Comparison of ENCODE assay signal across 8 cellular contexts in genomic region chr14:31025335-31026075, GRCh38. TPM values are rescaled to one million over a fixed set of nuclear protein-coding genes. Genes with fewer than 3 reads are reported as not detected.
DNase-seq lines count a peak whose midpoint lies in the region; ATAC-seq and TF ChIP-seq lines count a peak whose summit lies in the region.

A gene with protein sequence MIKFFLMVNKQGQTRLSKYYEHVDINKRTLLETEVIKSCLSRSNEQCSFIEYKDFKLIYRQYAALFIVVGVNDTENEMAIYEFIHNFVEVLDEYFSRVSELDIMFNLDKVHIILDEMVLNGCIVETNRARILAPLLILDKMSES (plus strand): TSS chr14:31025649. CDS start chr14:31066197, 40,548 bp downstream.

- peaks cover 24% of the 10 kb centered on the region for H3K36me3 Mint-ChIP-seq in activated T-helper 2 cell treated with anti-CD3 and anti-CD28 coated beads, Interferon-gamma antibody, Interleukin-2, Interleukin-4, amounts not matched to agents 10 μg/mL and 5 μg/mL and 100 μg/mL, durations not matched to agents 14 hours and 24 hours and 36 hours (ENCODE audit: low read depth)

- H3K4me2 ChIP-seq in neural cell (ENCODE audit: low read length): peak within 1 kb of the TSS; percentile 90

- peaks cover 44% of the 10 kb centered on the region for H3K4me1 Mint-ChIP-seq in activated T-helper 2 cell treated with anti-CD3 and anti-CD28 coated beads, Interferon-gamma antibody, Interleukin-2, Interleukin-4, amounts not matched to agents 10 μg/mL and 5 μg/mL and 100 μg/mL, durations not matched to agents 14 hours and 24 hours and 36 hours (ENCODE audit: low read depth)

- no peak for TF ChIP-seq RAD21 in neural cell (conservative IDR thresholded peaks at IDR 0.05)

- no peaks in the 10 kb centered on the region for H3K9me2 ChIP-seq in neural cell (ENCODE audit: insufficient read depth, low read length)

- H3K9me3 ChIP-seq in Peyer's patch (no peaks in the 10 kb centered on the region), neural cell (ENCODE audit: low read length) (no peaks in the 10 kb centered on the region), subcutaneous abdominal adipose tissue (ENCODE audit: control insufficient read depth in 5 of 5, low read length in 5 of 5) (no peaks in the 10 kb centered on the region)

- peak; percentile 50 to 75 (median 74) for DNase-seq in Peyer's patch
- DNase-seq in activated T-helper 2 cell treated with anti-CD3 and anti-CD28 coated beads, Interferon-gamma antibody, Interleukin-2, Interleukin-4, amounts not matched to agents 10 μg/mL and 5 μg/mL and 100 μg/mL, durations not matched to agents 14 hours and 24 hours and 36 hours (ENCODE audit: low spot score): peak; percentile 43
- DNase-seq in fibroblast of pulmonary artery (ENCODE audit: low read depth): peak; percentile 19

- no peak for TF ChIP-seq EP300 in neural cell (conservative IDR thresholded peaks at IDR 0.05; ENCODE audit: poor library complexity, severe bottlenecking)

- H3K9ac ChIP-seq in neural cell (ENCODE audit: low read length) (peak within 1 kb of the TSS; percentile 99), subcutaneous abdominal adipose tissue (ENCODE audit: low read length in 5 of 5) (peak within 1 kb of the TSS; percentile 93 to 99 (median 96))

- H2AFZ ChIP-seq in neural cell (ENCODE audit: low read depth, low read length): peak within 1 kb of the TSS; percentile 80

- peak in 1 of 2 donors; percentile 28 for TF ChIP-seq POLR2A in Peyer's patch (IDR thresholded peaks at IDR 0.05)

- intact Hi-C loops in activated T-helper 2 cell treated with anti-CD3 and anti-CD28 coated beads, Interferon-gamma antibody, Interleukin-2, Interleukin-4, amounts not matched to agents 10 μg/mL and 5 μg/mL and 100 μg/mL, durations not matched to agents 14 hours and 24 hours and 36 hours (cut with micrococcal nuclease): loop anchor here (1.0 to 10.0 kb wide), 8 partner anchors 43 to 1177 kb away; partner anchors contain the start of genes G2E3, HECTD1, NUBPL and RNU6-7

- peaks cover 59% of the 10 kb centered on the region for H3K79me2 ChIP-seq in neural cell (replicated peaks; ENCODE audit: insufficient read depth, low read length)

- H3K27ac ChIP-seq in Peyer's patch (peak within 1 kb of the TSS; percentile 97 to 100 (median 98)), neural cell (ENCODE audit: low read length) (peak within 1 kb of the TSS; percentile 94), subcutaneous abdominal adipose tissue (ENCODE audit: low read depth, low read length) (peak within 1 kb of the TSS; percentile 97)

- no peaks in the 10 kb centered on the region for H3F3A ChIP-seq in neural cell (ENCODE audit: insufficient read depth, low read length, poor library complexity, severe bottlenecking)

- no peaks in the 10 kb centered on the region for H3K9me3 Mint-ChIP-seq in activated T-helper 2 cell treated with anti-CD3 and anti-CD28 coated beads, Interferon-gamma antibody, Interleukin-2, Interleukin-4, amounts not matched to agents 10 μg/mL and 5 μg/mL and 100 μg/mL, durations not matched to agents 14 hours and 24 hours and 36 hours

- H4K20me1 ChIP-seq in neural cell (ENCODE audit: insufficient read depth): no peaks in the 10 kb centered on the region

- TF ChIP-seq CTCF in Peyer's patch (IDR thresholded peaks at IDR 0.05) (no peak), fibroblast of pulmonary artery (IDR thresholded peaks at IDR 0.05; ENCODE audit: low read length, missing control alignments) (no peak), neural cell (IDR thresholded peaks at IDR 0.05; ENCODE audit: poor library complexity, severe bottlenecking) (no peak)

- peaks cover 0 to 3% (median 0%) of the 10 kb centered on the region in 3 donors for H3K36me3 ChIP-seq in Peyer's patch
- H3K36me3 ChIP-seq in neural cell (ENCODE audit: insufficient read depth, low read length): no peaks in the 10 kb centered on the region
- H3K36me3 ChIP-seq in subcutaneous abdominal adipose tissue (ENCODE audit: control insufficient read depth in 5 of 5, insufficient read depth in 5 of 5, low read length in 5 of 5): peaks cover 0 to 5% (median 2%) of the 10 kb centered on the region in 5 donors

- ATAC-seq in GM18517 (IDR thresholded peaks at IDR 0.05; ENCODE audit: unreplicated experiment): peak; percentile 8
- ATAC-seq in HG03159 (IDR thresholded peaks at IDR 0.05; ENCODE audit: unreplicated experiment): peak; percentile 18
- ATAC-seq in GM18520 (IDR thresholded peaks at IDR 0.05; ENCODE audit: unreplicated experiment): no peak

- H3K27me3 Mint-ChIP-seq in activated T-helper 2 cell treated with anti-CD3 and anti-CD28 coated beads, Interferon-gamma antibody, Interleukin-2, Interleukin-4, amounts not matched to agents 10 μg/mL and 5 μg/mL and 100 μg/mL, durations not matched to agents 14 hours and 24 hours and 36 hours (ENCODE audit: low read depth): no peaks in the 10 kb centered on the region

- H3K4me3 ChIP-seq in Peyer's patch (peak within 1 kb of the TSS; percentile 95 to 99 (median 97)), fibroblast of pulmonary artery (replicated peaks; ENCODE audit: low read depth, low read length) (peak within 1 kb of the TSS; percentile 81), neural cell (ENCODE audit: low read length) (peak within 1 kb of the TSS; percentile 91), subcutaneous abdominal adipose tissue (ENCODE audit: low read depth in 1 of 5, low read length in 5 of 5) (peak within 1 kb of the TSS; percentile 92 to 97 (median 94))

- H3K4me1 ChIP-seq in Peyer's patch (peaks cover 0 to 16% (median 0%) of the 10 kb centered on the region in 4 donors), subcutaneous abdominal adipose tissue (ENCODE audit: control insufficient read depth in 5 of 5, insufficient read depth in 5 of 5, low read length in 5 of 5) (peaks cover 5 to 36% (median 34%) of the 10 kb centered on the region in 5 donors)

- H3K4me3 Mint-ChIP-seq in activated T-helper 2 cell treated with anti-CD3 and anti-CD28 coated beads, Interferon-gamma antibody, Interleukin-2, Interleukin-4, amounts not matched to agents 10 μg/mL and 5 μg/mL and 100 μg/mL, durations not matched to agents 14 hours and 24 hours and 36 hours (ENCODE audit: low read depth): peak within 1 kb of the TSS; percentile 93

- H3K27me3 ChIP-seq in Peyer's patch (no peaks in the 10 kb centered on the region), neural cell (ENCODE audit: insufficient read depth, low read depth, low read length) (no peaks in the 10 kb centered on the region), subcutaneous abdominal adipose tissue (ENCODE audit: control insufficient read depth in 5 of 5, insufficient read depth in 4 of 5, low read length in 5 of 5) (no peaks in the 10 kb centered on the region)

- H3K27ac Mint-ChIP-seq in activated T-helper 2 cell treated with anti-CD3 and anti-CD28 coated beads, Interferon-gamma antibody, Interleukin-2, Interleukin-4, amounts not matched to agents 10 μg/mL and 5 μg/mL and 100 μg/mL, durations not matched to agents 14 hours and 24 hours and 36 hours: peak within 1 kb of the TSS; percentile 92

TF ChIP-seq in neural cell, 6 proteins besides CTCF, POLR2A, EP300 and RAD21:
- TF ChIP-seq REST (IDR thresholded peaks at IDR 0.05; ENCODE audit: borderline replicate concordance): no peak
- peak; percentile 8 for TF ChIP-seq SMC3 (conservative IDR thresholded peaks at IDR 0.05; ENCODE audit: poor library complexity)
- TF ChIP-seq EZH2 (IDR thresholded peaks at IDR 0.05; ENCODE audit: borderline replicate concordance, insufficient read depth, low read length, poor library complexity, severe bottlenecking): no peak
- TF ChIP-seq MXI1 (conservative IDR thresholded peaks at IDR 0.05; ENCODE audit: poor library complexity, severe bottlenecking): no peak
- TF ChIP-seq TAF1 (IDR thresholded peaks at IDR 0.05; ENCODE audit: low read depth): peak; percentile 12
- TF ChIP-seq POLR2AphosphoS5 (IDR thresholded peaks at IDR 0.05): peak; percentile 35

RNA-seq across cellular contexts. Expression of the gene that starts here (rescaled TPM):
- total RNA-seq in Peyer's patch: 10 to 100 TPM in 1 of 4 donors, 1 to 10 TPM in 3; 4.2 to 10.7 (median 6.0) TPM
- 7.0 and 8.8 TPM in 2 replicates for total RNA-seq in activated T-helper 2 cell treated with anti-CD3 and anti-CD28 coated beads, Interferon-gamma antibody, Interleukin-2, Interleukin-4, amounts not matched to agents 10 μg/mL and 5 μg/mL and 100 μg/mL, durations not matched to agents 14 hours and 24 hours and 36 hours
- 20.4 and 20.8 TPM in 2 replicates for polyA plus RNA-seq in neural cell
- polyA minus RNA-seq in neural cell: 19.2 and 23.6 TPM in 2 replicates

Comparison
In these comparisons a context has a peak if more than half of its experiments do, and no peak if none do; other contexts are left out.
1. DNase-seq: peak in every context shown above with its lines; median percentile 74 in Peyer's patch; 43 in activated T-helper 2 cell treated with anti-CD3 and anti-CD28 coated beads, Interferon-gamma antibody, Interleukin-2, Interleukin-4, amounts not matched to agents 10 μg/mL and 5 μg/mL and 100 μg/mL, durations not matched to agents 14 hours and 24 hours and 36 hours; 19 in fibroblast of pulmonary artery.